Comparison of ENCODE assay signal across 1 cellular context in the genomic region with DNA sequence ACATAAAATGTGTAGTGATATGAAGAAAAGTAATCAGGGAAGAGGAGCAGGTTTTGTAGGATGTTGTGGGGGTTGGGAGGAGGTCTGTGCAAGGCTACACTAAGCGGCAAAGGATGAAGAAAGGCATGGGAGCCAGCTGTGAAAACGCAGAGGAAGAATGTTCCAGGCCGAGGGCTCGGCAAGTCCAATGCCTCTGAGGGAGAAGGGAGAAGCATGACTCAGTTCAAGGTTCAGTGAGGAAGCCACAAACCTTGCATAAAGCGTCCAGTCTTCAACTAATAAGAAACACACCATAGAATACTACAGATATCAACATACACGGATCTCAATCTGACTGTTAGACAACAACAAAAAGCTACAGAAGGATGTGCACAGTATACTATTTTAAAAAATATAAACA.
TF ChIP-seq lines count a peak whose summit lies in the region.

No MANE protein-coding gene starts in this region.

TF ChIP-seq in WTC11, 78 proteins besides CTCF, POLR2A, EP300 and RAD21 (continued from another document):
- TF ChIP-seq, protein P1, sequence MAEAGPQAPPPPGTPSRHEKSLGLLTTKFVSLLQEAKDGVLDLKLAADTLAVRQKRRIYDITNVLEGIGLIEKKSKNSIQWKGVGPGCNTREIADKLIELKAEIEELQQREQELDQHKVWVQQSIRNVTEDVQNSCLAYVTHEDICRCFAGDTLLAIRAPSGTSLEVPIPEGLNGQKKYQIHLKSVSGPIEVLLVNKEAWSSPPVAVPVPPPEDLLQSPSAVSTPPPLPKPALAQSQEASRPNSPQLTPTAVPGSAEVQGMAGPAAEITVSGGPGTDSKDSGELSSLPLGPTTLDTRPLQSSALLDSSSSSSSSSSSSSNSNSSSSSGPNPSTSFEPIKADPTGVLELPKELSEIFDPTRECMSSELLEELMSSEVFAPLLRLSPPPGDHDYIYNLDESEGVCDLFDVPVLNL (CRISPR knock-in tag; IDR thresholded peaks at IDR 0.05; ENCODE audit: borderline replicate concordance, low read depth) = no peak
- TF ChIP-seq, protein P2, sequence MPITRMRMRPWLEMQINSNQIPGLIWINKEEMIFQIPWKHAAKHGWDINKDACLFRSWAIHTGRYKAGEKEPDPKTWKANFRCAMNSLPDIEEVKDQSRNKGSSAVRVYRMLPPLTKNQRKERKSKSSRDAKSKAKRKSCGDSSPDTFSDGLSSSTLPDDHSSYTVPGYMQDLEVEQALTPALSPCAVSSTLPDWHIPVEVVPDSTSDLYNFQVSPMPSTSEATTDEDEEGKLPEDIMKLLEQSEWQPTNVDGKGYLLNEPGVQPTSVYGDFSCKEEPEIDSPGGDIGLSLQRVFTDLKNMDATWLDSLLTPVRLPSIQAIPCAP (CRISPR knock-in tag; IDR thresholded peaks at IDR 0.05) = no peak
- no peak for TF ChIP-seq ZNF219 (CRISPR knock-in tag; IDR thresholded peaks at IDR 0.05; ENCODE audit: borderline replicate concordance)
- TF ChIP-seq, protein P3, sequence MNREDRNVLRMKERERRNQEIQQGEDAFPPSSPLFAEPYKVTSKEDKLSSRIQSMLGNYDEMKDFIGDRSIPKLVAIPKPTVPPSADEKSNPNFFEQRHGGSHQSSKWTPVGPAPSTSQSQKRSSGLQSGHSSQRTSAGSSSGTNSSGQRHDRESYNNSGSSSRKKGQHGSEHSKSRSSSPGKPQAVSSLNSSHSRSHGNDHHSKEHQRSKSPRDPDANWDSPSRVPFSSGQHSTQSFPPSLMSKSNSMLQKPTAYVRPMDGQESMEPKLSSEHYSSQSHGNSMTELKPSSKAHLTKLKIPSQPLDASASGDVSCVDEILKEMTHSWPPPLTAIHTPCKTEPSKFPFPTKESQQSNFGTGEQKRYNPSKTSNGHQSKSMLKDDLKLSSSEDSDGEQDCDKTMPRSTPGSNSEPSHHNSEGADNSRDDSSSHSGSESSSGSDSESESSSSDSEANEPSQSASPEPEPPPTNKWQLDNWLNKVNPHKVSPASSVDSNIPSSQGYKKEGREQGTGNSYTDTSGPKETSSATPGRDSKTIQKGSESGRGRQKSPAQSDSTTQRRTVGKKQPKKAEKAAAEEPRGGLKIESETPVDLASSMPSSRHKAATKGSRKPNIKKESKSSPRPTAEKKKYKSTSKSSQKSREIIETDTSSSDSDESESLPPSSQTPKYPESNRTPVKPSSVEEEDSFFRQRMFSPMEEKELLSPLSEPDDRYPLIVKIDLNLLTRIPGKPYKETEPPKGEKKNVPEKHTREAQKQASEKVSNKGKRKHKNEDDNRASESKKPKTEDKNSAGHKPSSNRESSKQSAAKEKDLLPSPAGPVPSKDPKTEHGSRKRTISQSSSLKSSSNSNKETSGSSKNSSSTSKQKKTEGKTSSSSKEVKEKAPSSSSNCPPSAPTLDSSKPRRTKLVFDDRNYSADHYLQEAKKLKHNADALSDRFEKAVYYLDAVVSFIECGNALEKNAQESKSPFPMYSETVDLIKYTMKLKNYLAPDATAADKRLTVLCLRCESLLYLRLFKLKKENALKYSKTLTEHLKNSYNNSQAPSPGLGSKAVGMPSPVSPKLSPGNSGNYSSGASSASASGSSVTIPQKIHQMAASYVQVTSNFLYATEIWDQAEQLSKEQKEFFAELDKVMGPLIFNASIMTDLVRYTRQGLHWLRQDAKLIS (CRISPR knock-in tag; IDR thresholded peaks at IDR 0.05; ENCODE audit: borderline replicate concordance) = no peak
- TF ChIP-seq, protein P4, sequence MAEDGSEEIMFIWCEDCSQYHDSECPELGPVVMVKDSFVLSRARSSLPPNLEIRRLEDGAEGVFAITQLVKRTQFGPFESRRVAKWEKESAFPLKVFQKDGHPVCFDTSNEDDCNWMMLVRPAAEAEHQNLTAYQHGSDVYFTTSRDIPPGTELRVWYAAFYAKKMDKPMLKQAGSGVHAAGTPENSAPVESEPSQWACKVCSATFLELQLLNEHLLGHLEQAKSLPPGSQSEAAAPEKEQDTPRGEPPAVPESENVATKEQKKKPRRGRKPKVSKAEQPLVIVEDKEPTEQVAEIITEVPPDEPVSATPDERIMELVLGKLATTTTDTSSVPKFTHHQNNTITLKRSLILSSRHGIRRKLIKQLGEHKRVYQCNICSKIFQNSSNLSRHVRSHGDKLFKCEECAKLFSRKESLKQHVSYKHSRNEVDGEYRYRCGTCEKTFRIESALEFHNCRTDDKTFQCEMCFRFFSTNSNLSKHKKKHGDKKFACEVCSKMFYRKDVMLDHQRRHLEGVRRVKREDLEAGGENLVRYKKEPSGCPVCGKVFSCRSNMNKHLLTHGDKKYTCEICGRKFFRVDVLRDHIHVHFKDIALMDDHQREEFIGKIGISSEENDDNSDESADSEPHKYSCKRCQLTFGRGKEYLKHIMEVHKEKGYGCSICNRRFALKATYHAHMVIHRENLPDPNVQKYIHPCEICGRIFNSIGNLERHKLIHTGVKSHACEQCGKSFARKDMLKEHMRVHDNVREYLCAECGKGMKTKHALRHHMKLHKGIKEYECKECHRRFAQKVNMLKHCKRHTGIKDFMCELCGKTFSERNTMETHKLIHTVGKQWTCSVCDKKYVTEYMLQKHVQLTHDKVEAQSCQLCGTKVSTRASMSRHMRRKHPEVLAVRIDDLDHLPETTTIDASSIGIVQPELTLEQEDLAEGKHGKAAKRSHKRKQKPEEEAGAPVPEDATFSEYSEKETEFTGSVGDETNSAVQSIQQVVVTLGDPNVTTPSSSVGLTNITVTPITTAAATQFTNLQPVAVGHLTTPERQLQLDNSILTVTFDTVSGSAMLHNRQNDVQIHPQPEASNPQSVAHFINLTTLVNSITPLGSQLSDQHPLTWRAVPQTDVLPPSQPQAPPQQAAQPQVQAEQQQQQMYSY (CRISPR knock-in tag; IDR thresholded peaks at IDR 0.05) = no peak
- TF ChIP-seq, protein P5, sequence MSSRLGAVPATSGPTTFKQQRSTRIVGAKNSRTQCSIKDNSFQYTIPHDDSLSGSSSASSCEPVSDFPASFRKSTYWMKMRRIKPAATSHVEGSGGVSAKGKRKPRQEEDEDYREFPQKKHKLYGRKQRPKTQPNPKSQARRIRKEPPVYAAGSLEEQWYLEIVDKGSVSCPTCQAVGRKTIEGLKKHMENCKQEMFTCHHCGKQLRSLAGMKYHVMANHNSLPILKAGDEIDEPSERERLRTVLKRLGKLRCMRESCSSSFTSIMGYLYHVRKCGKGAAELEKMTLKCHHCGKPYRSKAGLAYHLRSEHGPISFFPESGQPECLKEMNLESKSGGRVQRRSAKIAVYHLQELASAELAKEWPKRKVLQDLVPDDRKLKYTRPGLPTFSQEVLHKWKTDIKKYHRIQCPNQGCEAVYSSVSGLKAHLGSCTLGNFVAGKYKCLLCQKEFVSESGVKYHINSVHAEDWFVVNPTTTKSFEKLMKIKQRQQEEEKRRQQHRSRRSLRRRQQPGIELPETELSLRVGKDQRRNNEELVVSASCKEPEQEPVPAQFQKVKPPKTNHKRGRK (CRISPR knock-in tag; IDR thresholded peaks at IDR 0.05; ENCODE audit: borderline replicate concordance) = no peak
